24 cellular contexts compared by ENCODE assay signal in the genomic region with DNA sequence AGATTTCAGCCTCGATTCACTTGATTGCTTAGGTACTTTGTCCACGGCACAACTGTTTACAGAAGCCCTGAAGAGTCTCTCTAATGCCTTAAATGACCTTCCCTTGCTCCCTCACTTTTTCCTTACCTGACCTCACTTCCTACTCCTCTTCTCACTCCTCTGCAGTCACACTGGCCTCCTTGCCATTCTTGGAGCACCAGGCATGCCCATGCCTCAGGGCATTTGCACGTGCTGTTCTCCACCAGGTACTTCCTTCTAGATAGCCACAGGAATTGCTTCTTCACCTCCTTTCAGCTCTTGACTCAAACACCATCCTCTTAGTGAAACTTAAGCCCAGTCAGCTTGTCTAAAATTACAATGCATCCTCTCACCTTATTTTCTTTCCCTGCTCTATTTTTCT. TPM values are rescaled to one million over a fixed set of nuclear protein-coding genes. Genes with fewer than 3 reads are reported as not detected.
DNase-seq lines count a peak whose midpoint lies in the region; ATAC-seq, FAIRE-seq and TF ChIP-seq lines count a peak whose summit lies in the region.
"Had no signal": no experiment of that assay in that cellular context is flagged by ENCODE, and none has a peak within 500 bp of the region (broad histone marks: within the 10 kb centered on the region; RNA-seq: fewer than 3 reads in every experiment).

No MANE protein-coding gene starts in this region.

- H3K9me3 ChIP-seq in HEK293 (ENCODE audit: control insufficient read depth, insufficient read depth, low read depth, low read length), result no peaks in the 10 kb centered on the region
- H3K9me3 ChIP-seq in left lung, result no peaks in the 10 kb centered on the region
- H3K9me3 ChIP-seq: BLaER1 had no signal

- H3K27me3 Mint-ChIP-seq in stimulated activated naive B cell treated with anti-CD40 and anti-IgM and Interleukin-4, amounts not matched to agents 10 μg/mL and 1 μg/mL and 100 μg/mL, for 72 hours, result no peaks in the 10 kb centered on the region
- H3K27me3 Mint-ChIP-seq: CD4-positive, CD25-positive, alpha-beta regulatory T cell had no signal

- CTCF ChIA-PET in HEK293 (lab: Yijun Ruan, JAX), result interaction anchor here (0.7 to 4.4 kb wide), 5 partner anchors 43 to 223 kb away, joined by 3 to 62 read pairs (median 3); no protein-coding TSS in a partner anchor

- no peaks in the 10 kb centered on the region for H3K27me3 ChIP-seq in bronchial epithelial cell (ENCODE audit: control insufficient read depth, insufficient read depth, low read length)
- H3K27me3 ChIP-seq in left lung, result no peaks in the 10 kb centered on the region
- H3K27me3 ChIP-seq: BLaER1 had no signal

- intact Hi-C loops in left lung (cut with DNase I), result no loop called here

- H3K36me3 Mint-ChIP-seq in stimulated activated naive B cell treated with anti-CD40 and anti-IgM and Interleukin-4, amounts not matched to agents 10 μg/mL and 1 μg/mL and 100 μg/mL, for 72 hours, result peaks cover 0 to 3% of the 10 kb centered on the region in 2 donors
- H3K36me3 Mint-ChIP-seq: CD4-positive, CD25-positive, alpha-beta regulatory T cell had no signal

- H3K4me3 Mint-ChIP-seq in stimulated activated naive B cell treated with anti-CD40 and anti-IgM and Interleukin-4, amounts not matched to agents 10 μg/mL and 1 μg/mL and 100 μg/mL, for 72 hours, result no peak overlapping the region
- H3K4me3 Mint-ChIP-seq: CD4-positive, CD25-positive, alpha-beta regulatory T cell; GM23338 had no signal

- TF ChIP-seq CTCF in HEK293 (tag by site-specific recombination; IDR thresholded peaks at IDR 0.05) (no peak), bronchial epithelial cell (IDR thresholded peaks at IDR 0.05; ENCODE audit: insufficient read depth, low read length, severe bottlenecking) (no peak), left lung (IDR thresholded peaks at IDR 0.05) (no peak)

- H3K27ac ChIP-seq in HEK293 (ENCODE audit: extremely low read depth, low read depth, low read length) (no peak overlapping the region), left lung (no peak overlapping the region)
- H3K27ac ChIP-seq: BLaER1 had no signal

- POLR2A ChIA-PET in HEK293 (lab: Yijun Ruan, JAX), result interaction anchor here (1.6 kb wide), 1 partner anchor 186 kb away, joined by 4 read pairs; the partner anchor contains the start of gene FBXW2

- FAIRE-seq in bronchial epithelial cell (lab: Jason Lieb, UNC), result no peak
- FAIRE-seq: A204.1, GM12878 had no signal

- ATAC-seq in left lung, result peak; percentile 53
- ATAC-seq in stimulated activated naive B cell treated with anti-CD40 and anti-IgM and Interleukin-4, amounts not matched to agents 10 μg/mL and 1 μg/mL and 100 μg/mL, for 72 hours (replicated peaks), result no peak
- ATAC-seq: GM12878, GM23338, HCT116, Panc1 had no signal

- H3K36me3 ChIP-seq in HEK293 (ENCODE audit: control insufficient read depth in 2 of 2, insufficient read depth in 1 of 2, low read length in 2 of 2) (no peaks in the 10 kb centered on the region), bronchial epithelial cell (ENCODE audit: control insufficient read depth, insufficient read depth, low read length) (no peaks in the 10 kb centered on the region), left lung (no peaks in the 10 kb centered on the region)
- H3K36me3 ChIP-seq: BLaER1 had no signal

- no peak overlapping the region for H3K27ac Mint-ChIP-seq in stimulated activated naive B cell treated with anti-CD40 and anti-IgM and Interleukin-4, amounts not matched to agents 10 μg/mL and 1 μg/mL and 100 μg/mL, for 72 hours
- H3K27ac Mint-ChIP-seq: GM23338 had no signal

- H3K4me3 ChIP-seq in HEK293 (ENCODE audit: low read depth, low read length), result no peak overlapping the region
- no peak overlapping the region for H3K4me3 ChIP-seq in bronchial epithelial cell (ENCODE audit: low read depth, low read length)
- no peak overlapping the region for H3K4me3 ChIP-seq in left lung
- H3K4me3 ChIP-seq: BLaER1, GM12878, GM23338 had no signal

- DNase-seq in DMS79 (lab: John Stamatoyannopoulos, UW), result peak; percentile 17
- DNase-seq in bronchial epithelial cell (ENCODE audit: low read depth), result peak; percentile 12
- DNase-seq in left lung, result no peak
- DNase-seq in activated naive CD4-positive, alpha-beta T cell (lab: John Stamatoyannopoulos, UW), result no peak
- DNase-seq in NCI-H2107 (lab: John Stamatoyannopoulos, UW), result no peak
- no peak for DNase-seq in stimulated activated naive B cell treated with anti-CD40 and anti-IgM and Interleukin-4, amounts not matched to agents 10 μg/mL and 1 μg/mL and 100 μg/mL, for 72 hours
- DNase-seq: CD4-positive, CD25-positive, alpha-beta regulatory T cell; DMS153; EL; GDM1; Karpas-422; NCI-H1092 treated with DMSO at 0.1 percent for 48 hours; NCI-H146; NCI-H2029; NCI-H446 treated with DMSO at 0.1 percent for 48 hours; NCI-H526; SHP77 treated with DMSO at 0.1 percent for 48 hours had no signal

- H3K9me3 Mint-ChIP-seq in stimulated activated naive B cell treated with anti-CD40 and anti-IgM and Interleukin-4, amounts not matched to agents 10 μg/mL and 1 μg/mL and 100 μg/mL, for 72 hours, result no peaks in the 10 kb centered on the region
- H3K9me3 Mint-ChIP-seq: CD4-positive, CD25-positive, alpha-beta regulatory T cell; GM23338 had no signal

- H3K4me1 ChIP-seq in HEK293 (ENCODE audit: control insufficient read depth, insufficient read depth, low read length) (no peaks in the 10 kb centered on the region), left lung (no peaks in the 10 kb centered on the region)

- peaks cover 0 to 2% of the 10 kb centered on the region in 2 donors for H3K4me1 Mint-ChIP-seq in stimulated activated naive B cell treated with anti-CD40 and anti-IgM and Interleukin-4, amounts not matched to agents 10 μg/mL and 1 μg/mL and 100 μg/mL, for 72 hours

TF ChIP-seq in HEK293, 187 proteins besides CTCF, POLR2A, EP300 and RAD21:
- TF ChIP-seq ZNF623 (tag by site-specific recombination; IDR thresholded peaks at IDR 0.05) (peak; percentile 89), PATZ1 (tag by site-specific recombination; IDR thresholded peaks at IDR 0.05) (no peak)

RNA-seq across cellular contexts. Expression of gene TRAF1, which starts 52.4 kb away (rescaled TPM):
- total RNA-seq in bronchial epithelial cell (0.79 and 1.0 TPM in 2 replicates), left lung (1 to 10 TPM; 4.4 to 6.8 TPM)

Comparison
In these comparisons a context has a peak if more than half of its experiments do, and no peak if none do; other contexts are left out.
1. DNase-seq: peak in DMS79 (single experiment) and bronchial epithelial cell (single experiment); none in left lung (0 of 2), activated naive CD4-positive, alpha-beta T cell (0 of 4), NCI-H2107 (single experiment) and stimulated activated naive B cell treated with anti-CD40 and anti-IgM and Interleukin-4, amounts not matched to agents 10 μg/mL and 1 μg/mL and 100 μg/mL, for 72 hours (single experiment).